8 cellular contexts compared by ENCODE assay signal in the genomic region with DNA sequence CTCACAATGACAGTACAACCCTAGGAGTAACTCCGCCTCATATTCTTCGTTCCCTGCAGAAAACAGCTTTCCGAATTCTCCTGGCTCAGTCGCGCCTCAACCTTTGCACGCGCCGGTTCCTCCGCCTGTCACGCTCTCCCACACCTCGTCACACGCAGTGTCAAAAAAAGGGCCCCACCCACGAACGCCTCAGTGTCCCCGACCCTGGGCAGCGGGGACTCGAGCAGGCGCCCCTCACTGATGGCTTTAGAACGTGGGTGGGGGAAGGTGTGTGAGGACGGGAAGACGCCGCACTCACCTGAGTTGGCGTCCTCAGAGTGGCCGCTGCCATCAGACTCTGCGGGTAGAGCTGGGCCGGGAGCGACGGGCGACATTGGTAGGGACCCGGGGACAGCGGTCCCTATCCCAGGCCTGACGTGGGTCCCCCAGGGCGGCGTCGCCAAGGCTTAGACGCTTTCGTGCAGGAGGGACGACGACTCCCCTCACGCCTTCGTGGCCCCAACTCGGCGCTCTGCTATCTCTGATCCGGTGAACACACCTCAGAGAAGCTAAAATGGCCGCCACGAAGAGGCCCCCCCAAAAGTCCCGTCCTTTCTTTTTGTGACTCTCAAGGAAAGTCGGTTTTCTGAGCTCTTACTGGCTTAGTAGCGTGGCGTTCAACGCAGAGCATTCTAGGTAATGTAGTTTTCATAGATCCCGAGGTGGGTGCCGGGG. TPM values are rescaled to one million over a fixed set of nuclear protein-coding genes. Genes with fewer than 3 reads are reported as not detected.
DNase-seq lines count a peak whose midpoint lies in the region; ATAC-seq, FAIRE-seq and TF ChIP-seq lines count a peak whose summit lies in the region.

A gene (minus strand): TSS at position 564 of the 714 bp plus-strand sequence. CDS start 233 bp downstream, at position 331.

- peaks cover 77% of the 10 kb centered on the region for H3K9me3 ChIP-seq in CD4-positive, alpha-beta T cell (ENCODE audit: control insufficient read depth, low read length)
- H3K9me3 ChIP-seq in colonic mucosa (no peaks in the 10 kb centered on the region), keratinocyte (ENCODE audit: control insufficient read depth, low read depth, low read length) (no peaks in the 10 kb centered on the region), small intestine (ENCODE audit: control insufficient read depth, low read depth) (peaks cover 9% of the 10 kb centered on the region)

- peak within 1 kb of the TSS; percentile 82 for H3K4me2 ChIP-seq in keratinocyte (ENCODE audit: control insufficient read depth, extremely low read depth, insufficient read depth, low read depth, low read length)

- peak within 1 kb of the TSS; percentile 99 for H3K27ac Mint-ChIP-seq in CD4-positive, alpha-beta T cell
- peak within 1 kb of the TSS; percentile 77 for H3K27ac Mint-ChIP-seq in WTC11

- no peak for TF ChIP-seq CTCF in CD4-positive, alpha-beta T cell (IDR thresholded peaks at IDR 0.05)
- TF ChIP-seq CTCF in WTC11 (IDR thresholded peaks at IDR 0.05) (no peak), colonic mucosa (IDR thresholded peaks at IDR 0.05) (no peak), keratinocyte (optimal IDR thresholded peaks at IDR 0.05 in 1 of 3, IDR thresholded peaks at IDR 0.05 in 1 of 3, conservative IDR thresholded peaks at IDR 0.05 in 1 of 3; ENCODE audit: extremely low read depth in 1 of 3, insufficient read depth in 2 of 3, low read length in 3 of 3) (no peak)

- peak within 1 kb of the TSS; percentile 38 for H3K4me3 ChIP-seq in colonic mucosa
- H3K4me3 ChIP-seq in keratinocyte (ENCODE audit: control insufficient read depth in 2 of 3, extremely low read depth in 1 of 3, insufficient read depth in 2 of 3, low read depth in 1 of 3, low read length in 3 of 3) = peak within 1 kb of the TSS; percentile 40 to 69 (median 63)
- peak within 1 kb of the TSS; percentile 28 to 64 for H3K4me3 ChIP-seq in small intestine (ENCODE audit: low read depth in 1 of 2, low read length in 2 of 2)

- peak within 1 kb of the TSS; percentile 52 for H3K27ac ChIP-seq in CD4-positive, alpha-beta T cell (ENCODE audit: low read depth, low read length)
- H3K27ac ChIP-seq in colonic mucosa (peak within 1 kb of the TSS; percentile 32), keratinocyte (ENCODE audit: control insufficient read depth, insufficient read depth, low read length) (peak within 1 kb of the TSS; percentile 45), small intestine (ENCODE audit: low read depth in 1 of 2, low read length in 1 of 2) (peak within 1 kb of the TSS in 1 of 2 donors; percentile 90)

- POLR2A ChIA-PET in CD4-positive, alpha-beta T cell (lab: Charles Lee) = interaction anchor here (0.6 to 3.6 kb wide), 29 partner anchors 9 to 767 kb away, joined by 3 to 48 read pairs (median 3); a partner anchor contains a TSS
- POLR2A ChIA-PET in WTC11 (lab: Charles Lee) = interaction anchor here (0.6 to 1.8 kb wide), 17 partner anchors 12 to 298 kb away, joined by 3 to 14 read pairs (median 4); a partner anchor contains a TSS

- H3K79me2 ChIP-seq in keratinocyte (ENCODE audit: control insufficient read depth, insufficient read depth, low read length) = peaks cover 5% of the 10 kb centered on the region

- no peaks in the 10 kb centered on the region for H4K20me1 ChIP-seq in keratinocyte (ENCODE audit: control insufficient read depth, extremely low read depth, insufficient read depth, low read length)

- H3K27me3 Mint-ChIP-seq in CD4-positive, alpha-beta T cell = no peaks in the 10 kb centered on the region
- H3K27me3 Mint-ChIP-seq in WTC11 (ENCODE audit: low read depth) = 0 out of 2 replicates have a peak, but pooled peaks cover 6% of the 10 kb centered on the region

- 2 to 28% (median 25%) methylated on average over 53 of the region's 53 CpGs for whole genome bisulfite sequencing in small intestine, 3 donors

- peak within 1 kb of the TSS; percentile 90 for H2AFZ ChIP-seq in keratinocyte (ENCODE audit: control insufficient read depth, low read length)

- CTCF ChIA-PET in CD4-positive, alpha-beta T cell (lab: Charles Lee) = no interaction called here
- CTCF ChIA-PET in WTC11 (lab: Charles Lee) = interaction anchor here (0.6 to 2.1 kb wide), 17 partner anchors 9 to 866 kb away, joined by 3 to 22 read pairs (median 6); a partner anchor contains a TSS

- peak; percentile 90 for ATAC-seq in CD4-positive, alpha-beta T cell (ENCODE audit: poor library complexity)
- ATAC-seq in WTC11 = peak; percentile 97
- ATAC-seq in HG02884 (IDR thresholded peaks at IDR 0.05; ENCODE audit: unreplicated experiment) = no peak

- no peaks in the 10 kb centered on the region for H3K9me1 ChIP-seq in keratinocyte (ENCODE audit: control insufficient read depth, extremely low read depth, insufficient read depth, low read length)

- H3K4me1 Mint-ChIP-seq in CD4-positive, alpha-beta T cell (ENCODE audit: low read depth) = peaks cover 44% of the 10 kb centered on the region
- H3K4me1 Mint-ChIP-seq in WTC11 = peaks cover 37% of the 10 kb centered on the region

- peaks cover 81% of the 10 kb centered on the region for H3K36me3 Mint-ChIP-seq in CD4-positive, alpha-beta T cell (ENCODE audit: low read depth)
- H3K36me3 Mint-ChIP-seq in WTC11 = peaks cover 28% of the 10 kb centered on the region

- no peaks in the 10 kb centered on the region for H3K27me3 ChIP-seq in CD4-positive, alpha-beta T cell (ENCODE audit: control insufficient read depth, insufficient read depth, low read length)
- no peaks in the 10 kb centered on the region for H3K27me3 ChIP-seq in colonic mucosa
- peaks cover 13% of the 10 kb centered on the region for H3K27me3 ChIP-seq in keratinocyte (ENCODE audit: control insufficient read depth, extremely low read depth, insufficient read depth, low read length)
- no peaks in the 10 kb centered on the region for H3K27me3 ChIP-seq in small intestine (ENCODE audit: control insufficient read depth in 2 of 2, insufficient read depth in 2 of 2, low read length in 2 of 2)

- no peaks in the 10 kb centered on the region for H3K4me1 ChIP-seq in colonic mucosa
- H3K4me1 ChIP-seq in keratinocyte (ENCODE audit: control insufficient read depth, extremely low read depth, insufficient read depth, low read length) = peaks cover 8% of the 10 kb centered on the region
- H3K4me1 ChIP-seq in small intestine (ENCODE audit: control insufficient read depth in 2 of 2, insufficient read depth in 1 of 2, low read depth in 1 of 2, low read length in 1 of 2) = peaks cover 0 to 4% of the 10 kb centered on the region in 2 donors

- H3K9ac ChIP-seq in colonic mucosa (ENCODE audit: low read depth in 2 of 2, low read length in 2 of 2) (peak within 1 kb of the TSS in 1 of 2 donors; percentile 63), keratinocyte (ENCODE audit: control insufficient read depth, extremely low read depth, insufficient read depth, low read length) (peak within 1 kb of the TSS; percentile 69)

- no peak for FAIRE-seq in keratinocyte (lab: Jason Lieb, UNC)
- no peak for FAIRE-seq in small intestine (lab: Jason Lieb, UNC)

- H3K4me3 Mint-ChIP-seq in CD4-positive, alpha-beta T cell = peak within 1 kb of the TSS; percentile 96
- peak within 1 kb of the TSS; percentile 100 for H3K4me3 Mint-ChIP-seq in WTC11

- H3K36me3 ChIP-seq in colonic mucosa (no peaks in the 10 kb centered on the region), keratinocyte (ENCODE audit: control insufficient read depth in 2 of 2, extremely low read depth in 1 of 2, insufficient read depth in 2 of 2, low read length in 2 of 2) (no peaks in the 10 kb centered on the region), small intestine (ENCODE audit: control insufficient read depth in 2 of 2, insufficient read depth in 2 of 2, low read length in 2 of 2) (peaks cover 0 to 3% of the 10 kb centered on the region in 2 donors)

- intact Hi-C loops in CD4-positive, alpha-beta T cell (cut with DNase I, micrococcal nuclease) = no loop called here
- intact Hi-C loops in colonic mucosa (cut with DNase I) = no loop called here

- dilution Hi-C loops in keratinocyte (cut with MboI; ENCODE audit: extremely low pct_ligation_motif_present, low sequenced_read_pairs) = no loop called here

- H3K9me3 Mint-ChIP-seq in CD4-positive, alpha-beta T cell = peaks cover 28% of the 10 kb centered on the region
- H3K9me3 Mint-ChIP-seq in WTC11 = no peaks in the 10 kb centered on the region

- peak in 8 of 10 experiments; percentile 10 to 64 (median 19) for DNase-seq in CD4-positive, alpha-beta T cell
- DNase-seq in WTC11 (ENCODE audit: low spot score) = peak; percentile 78
- DNase-seq in colonic mucosa = peak; percentile 26
- no peak for DNase-seq in keratinocyte (ENCODE audit: low read depth, low spot score)
- DNase-seq in small intestine = peak; percentile 18
- DNase-seq in A172 (ENCODE audit: low spot score) = no peak
- no peak for DNase-seq in NCI-H2081 (lab: John Stamatoyannopoulos, UW)

TF ChIP-seq in WTC11, 78 proteins besides CTCF, POLR2A, EP300 and RAD21 (continues in another document):
- no peak for TF ChIP-seq SMAD4 (CRISPR knock-in tag; IDR thresholded peaks at IDR 0.05)
- no peak for TF ChIP-seq KAT7 (CRISPR knock-in tag; IDR thresholded peaks at IDR 0.05; ENCODE audit: borderline replicate concordance)
- no peak for TF ChIP-seq ZNF121 (CRISPR knock-in tag; IDR thresholded peaks at IDR 0.05)

RNA-seq across cellular contexts. Expression of the gene that starts here (rescaled TPM):
- total RNA-seq in CD4-positive, alpha-beta T cell = 10 to 100 TPM; 16.9 to 18.0 TPM
- total RNA-seq in WTC11 (2021) = 20.0 to 22.0 TPM (median 21.4 TPM) in 3 replicates
- total RNA-seq in colonic mucosa = 1 to 10 TPM in 1 of 2 donors, under 1 TPM in 1; 0.67 to 2.0 TPM
- polyA plus RNA-seq in keratinocyte = 1.7 to 2.8 TPM (median 2.3 TPM) in 3 replicates
- 0.09 TPM for polyA plus RNA-seq in keratinocyte (2011; ENCODE audit: low read depth)
- polyA plus RNA-seq in keratinocyte (2011; cell fraction: cytosol; rRNA removed) = 0.45 and 1.2 TPM in 2 replicates
- 5.5 and 6.2 TPM in 2 replicates for polyA plus RNA-seq in keratinocyte (2011; cell fraction: nucleus; rRNA removed)
- polyA plus RNA-seq in keratinocyte (2012; ENCODE audit: low replicate concordance) = 0.68 and 1.5 TPM in 2 replicates
- 0.89 to 4.0 TPM (median 2.2 TPM) in 3 replicates for polyA minus RNA-seq in keratinocyte
- polyA minus RNA-seq in keratinocyte (2011; cell fraction: cytosol; rRNA and poly(A)+ RNA removed) = 0.58 TPM
- 1.7 and 3.2 TPM in 2 replicates for polyA minus RNA-seq in keratinocyte (2011; cell fraction: nucleus; rRNA and poly(A)+ RNA removed)
- polyA plus RNA-seq in small intestine = 1 to 10 TPM in 1 of 3 donors, under 1 TPM in 1, not detected in 1; 0.27 to 1.4 TPM
- not detected in 2 replicates for total RNA-seq in A172 (2014; rRNA removed; shearing (Covaris generic))

Comparison
In these comparisons a context has a peak if more than half of its experiments do, and no peak if none do; other contexts are left out.
1. DNase-seq: peak in CD4-positive, alpha-beta T cell (8 of 10), WTC11 (single experiment), colonic mucosa (single experiment) and small intestine (single experiment); none in keratinocyte (single experiment), A172 (single experiment) and NCI-H2081 (0 of 2).
2. Peak in every context shown above with its lines, with median percentiles within 50 percentile points of each other: H3K4me3 ChIP-seq.